In genomic region chr6:98842489-98843180, GRCh38 we compare ENCODE assay signal across 19 cellular contexts. TPM values are rescaled to one million over a fixed set of nuclear protein-coding genes. Genes with fewer than 3 reads are reported as not detected.
DNase-seq lines count a peak whose midpoint lies in the region; ATAC-seq and TF ChIP-seq lines count a peak whose summit lies in the region.
"Had no signal": no experiment of that assay in that cellular context is flagged by ENCODE, and none has a peak within 500 bp of the region (broad histone marks: within the 10 kb centered on the region; RNA-seq: fewer than 3 reads in every experiment).

No MANE protein-coding gene starts in this region.

- peaks cover 83% of the 10 kb centered on the region for H3K27me3 Mint-ChIP-seq in activated T-helper 1 cell treated with anti-CD3 and anti-CD28 coated beads, Interleukin-12 subunit alpha, Interleukin-12 subunit beta, Interleukin-2, Interleukin-4 antibody, amounts not matched to agents 30 ng/mL and 10 ng/mL and 1 ng/mL, durations not matched to agents 14 hours and 24 hours and 36 hours (ENCODE audit: insufficient read depth)
- peaks cover 52% of the 10 kb centered on the region for H3K27me3 Mint-ChIP-seq in HFFc6 (ENCODE audit: insufficient read depth)

- ATAC-seq in GM19324 (IDR thresholded peaks at IDR 0.05; ENCODE audit: low FRiP score, unreplicated experiment): no peak
- ATAC-seq: GM12878 had no signal

- peaks cover 12% of the 10 kb centered on the region for H3K4me1 Mint-ChIP-seq in activated T-helper 1 cell treated with anti-CD3 and anti-CD28 coated beads, Interleukin-12 subunit alpha, Interleukin-12 subunit beta, Interleukin-2, Interleukin-4 antibody, amounts not matched to agents 30 ng/mL and 10 ng/mL and 1 ng/mL, durations not matched to agents 14 hours and 24 hours and 36 hours (ENCODE audit: low read depth)
- peaks cover 13% of the 10 kb centered on the region for H3K4me1 Mint-ChIP-seq in HFFc6 (ENCODE audit: low read depth)

- H3K9me3 Mint-ChIP-seq in activated T-helper 1 cell treated with anti-CD3 and anti-CD28 coated beads, Interleukin-12 subunit alpha, Interleukin-12 subunit beta, Interleukin-2, Interleukin-4 antibody, amounts not matched to agents 30 ng/mL and 10 ng/mL and 1 ng/mL, durations not matched to agents 14 hours and 24 hours and 36 hours: no peaks in the 10 kb centered on the region
- H3K9me3 Mint-ChIP-seq in HFFc6: no peaks in the 10 kb centered on the region

- 10 to 17% (median 12%) methylated on average over 19 to 37 of the region's 37 CpGs for WGBS in stomach, 5 donors

- no peaks in the 10 kb centered on the region for H3K36me3 Mint-ChIP-seq in activated T-helper 1 cell treated with anti-CD3 and anti-CD28 coated beads, Interleukin-12 subunit alpha, Interleukin-12 subunit beta, Interleukin-2, Interleukin-4 antibody, amounts not matched to agents 30 ng/mL and 10 ng/mL and 1 ng/mL, durations not matched to agents 14 hours and 24 hours and 36 hours (ENCODE audit: low read depth)
- H3K36me3 Mint-ChIP-seq in HFFc6 (ENCODE audit: low read depth): no peaks in the 10 kb centered on the region

- peak; percentile 22 for DNase-seq in GM10266 (ENCODE audit: extremely low spot score)
- DNase-seq in activated T-helper 1 cell treated with anti-CD3 and anti-CD28 coated beads, Interleukin-12 subunit alpha, Interleukin-12 subunit beta, Interleukin-2, Interleukin-4 antibody, amounts not matched to agents 30 ng/mL and 10 ng/mL and 1 ng/mL, durations not matched to agents 14 hours and 24 hours and 36 hours (ENCODE audit: low spot score): no peak
- DNase-seq in osteoblast (ENCODE audit: insufficient read length, low spot score, missing footprints): peak; percentile 75
- no peak for DNase-seq in stomach
- DNase-seq in OCI-M1 (lab: John Stamatoyannopoulos, UW): no peak
- DNase-seq in HFFc6: no peak
- DNase-seq: activated naive CD4-positive, alpha-beta T cell; COR-L47; effector memory CD4-positive, alpha-beta T cell; immature natural killer cell; NCI-H1048; NCI-H2171; NCI-H82; RPMI8226 had no signal

- no peaks in the 10 kb centered on the region for H3K79me2 ChIP-seq in osteoblast (ENCODE audit: insufficient read depth, low read length)
- H3K79me2 ChIP-seq: parathyroid adenoma had no signal

- intact Hi-C loops in activated T-helper 1 cell treated with anti-CD3 and anti-CD28 coated beads, Interleukin-12 subunit alpha, Interleukin-12 subunit beta, Interleukin-2, Interleukin-4 antibody, amounts not matched to agents 30 ng/mL and 10 ng/mL and 1 ng/mL, durations not matched to agents 14 hours and 24 hours and 36 hours (cut with micrococcal nuclease): no loop called here
- intact Hi-C loops in stomach (cut with DNase I; ENCODE audit: low total_unique reads): loop anchor here (10.0 kb wide), 1 partner anchor 1348 kb away; no protein-coding TSS in a partner anchor

- no peaks in the 10 kb centered on the region for H3K36me3 ChIP-seq in iPS-18a (ENCODE audit: control insufficient read depth, low read depth, low read length)
- no peaks in the 10 kb centered on the region for H3K36me3 ChIP-seq in osteoblast (ENCODE audit: insufficient read depth, low read length)
- H3K36me3 ChIP-seq in stomach: no peaks in the 10 kb centered on the region

- no peak overlapping the region for H3K4me2 ChIP-seq in osteoblast (ENCODE audit: insufficient read depth, low read length)

- peak overlapping the region; percentile 14 for H3K9ac ChIP-seq in iPS-18a (ENCODE audit: low read length)
- H3K9ac ChIP-seq: parathyroid adenoma had no signal

- TF ChIP-seq CTCF in GM10266 (IDR thresholded peaks at IDR 0.05; ENCODE audit: control insufficient read depth, insufficient read depth, low read depth, missing control alignments) (no peak), osteoblast (IDR thresholded peaks at IDR 0.05; ENCODE audit: extremely low read depth, low read depth, low read length) (no peak), stomach (IDR thresholded peaks at IDR 0.05) (no peak), HFFc6 (IDR thresholded peaks at IDR 0.05) (no peak)

- H3K4me3 ChIP-seq in iPS-18a (ENCODE audit: low read length): peak overlapping the region; percentile 60
- H3K4me3 ChIP-seq in osteoblast (ENCODE audit: insufficient read depth, low read length): no peak overlapping the region
- no peak overlapping the region for H3K4me3 ChIP-seq in stomach
- H3K4me3 ChIP-seq: GM12878 had no signal

- H3K4me1 ChIP-seq in iPS-18a (ENCODE audit: control insufficient read depth, low read depth, low read length) (peaks cover 20% of the 10 kb centered on the region), osteoblast (ENCODE audit: insufficient read depth, low read length) (peaks cover 6% of the 10 kb centered on the region), stomach (peaks cover 19 to 45% (median 32%) of the 10 kb centered on the region in 4 donors)
- H3K4me1 ChIP-seq: parathyroid adenoma had no signal

- H4K20me1 ChIP-seq in osteoblast (ENCODE audit: insufficient read depth, low read length): no peaks in the 10 kb centered on the region

- H3K9me3 ChIP-seq in iPS-18a (ENCODE audit: control insufficient read depth, low read depth, low read length) (no peaks in the 10 kb centered on the region), osteoblast (ENCODE audit: low read depth, low read length) (no peaks in the 10 kb centered on the region), stomach (no peaks in the 10 kb centered on the region)

- H3K27ac ChIP-seq in iPS-18a (ENCODE audit: low read length) (no peak overlapping the region), osteoblast (ENCODE audit: low read depth, low read length) (no peak overlapping the region), stomach (no peak overlapping the region)
- H3K27ac ChIP-seq: parathyroid adenoma had no signal

- peak overlapping the region; percentile 43 for H3K27ac Mint-ChIP-seq in activated T-helper 1 cell treated with anti-CD3 and anti-CD28 coated beads, Interleukin-12 subunit alpha, Interleukin-12 subunit beta, Interleukin-2, Interleukin-4 antibody, amounts not matched to agents 30 ng/mL and 10 ng/mL and 1 ng/mL, durations not matched to agents 14 hours and 24 hours and 36 hours
- H3K27ac Mint-ChIP-seq in HFFc6: no peak overlapping the region
- H3K27ac Mint-ChIP-seq: immature natural killer cell had no signal

- no peak for TF ChIP-seq EP300 in stomach (IDR thresholded peaks at IDR 0.05)

- H3K27me3 ChIP-seq in iPS-18a (ENCODE audit: control insufficient read depth, insufficient read depth, low read length): peaks cover 91% of the 10 kb centered on the region
- peaks cover 90% of the 10 kb centered on the region for H3K27me3 ChIP-seq in osteoblast (ENCODE audit: insufficient read depth, low read length)
- peaks cover 34 to 100% (median 97%) of the 10 kb centered on the region in 3 donors for H3K27me3 ChIP-seq in stomach

- peak overlapping the region; percentile 6 for H3K4me3 Mint-ChIP-seq in activated T-helper 1 cell treated with anti-CD3 and anti-CD28 coated beads, Interleukin-12 subunit alpha, Interleukin-12 subunit beta, Interleukin-2, Interleukin-4 antibody, amounts not matched to agents 30 ng/mL and 10 ng/mL and 1 ng/mL, durations not matched to agents 14 hours and 24 hours and 36 hours
- H3K4me3 Mint-ChIP-seq in HFFc6: no peak overlapping the region
- H3K4me3 Mint-ChIP-seq: immature natural killer cell had no signal

- no peak overlapping the region for H2AFZ ChIP-seq in osteoblast (ENCODE audit: low read length)
- H2AFZ ChIP-seq: parathyroid adenoma had no signal

- no peak for TF ChIP-seq POLR2A in stomach (IDR thresholded peaks at IDR 0.05)

RNA-seq across cellular contexts. Expression of gene POU3F2, which starts 8.3 kb away (rescaled TPM):
- total RNA-seq in activated T-helper 1 cell treated with anti-CD3 and anti-CD28 coated beads, Interleukin-12 subunit alpha, Interleukin-12 subunit beta, Interleukin-2, Interleukin-4 antibody, amounts not matched to agents 30 ng/mL and 10 ng/mL and 1 ng/mL, durations not matched to agents 14 hours and 24 hours and 36 hours: not detected in 2 replicates
- total RNA-seq in osteoblast (under 0.01 TPM in 1 of 2 replicates, not detected in the other), stomach (under 1 TPM in 1 of 5 donors, not detected in 4; under 0.01 TPM)
- not detected for polyA plus RNA-seq in stomach
- total RNA-seq in HFFc6 (2021; fragmentation: NEBNext Ultra II Directional; extraction: Animal tissue kit (Norgen Biotek cat#: 25700)): under 1 TPM in 2 of 6 experiments, not detected in 4; 0.02 TPM
- total RNA-seq: bronchial epithelial cell, GM12878 had no signal
- polyA plus RNA-seq: GM12878, immature natural killer cell had no signal

Comparison
In these comparisons a context has a peak if more than half of its experiments do, and no peak if none do; other contexts are left out.
1. DNase-seq: peak in GM10266 (single experiment) and osteoblast (single experiment); none in activated T-helper 1 cell treated with anti-CD3 and anti-CD28 coated beads, Interleukin-12 subunit alpha, Interleukin-12 subunit beta, Interleukin-2, Interleukin-4 antibody, amounts not matched to agents 30 ng/mL and 10 ng/mL and 1 ng/mL, durations not matched to agents 14 hours and 24 hours and 36 hours (single experiment), stomach (single experiment), OCI-M1 (single experiment) and HFFc6 (single experiment).